8 cellular contexts compared by ENCODE assay signal in genomic region chr1:171313835-171314320, GRCh38. TPM values are rescaled to one million over a fixed set of nuclear protein-coding genes. Genes with fewer than 3 reads are reported as not detected.
DNase-seq lines count a peak whose midpoint lies in the region; ATAC-seq and TF ChIP-seq lines count a peak whose summit lies in the region.

A gene with protein sequence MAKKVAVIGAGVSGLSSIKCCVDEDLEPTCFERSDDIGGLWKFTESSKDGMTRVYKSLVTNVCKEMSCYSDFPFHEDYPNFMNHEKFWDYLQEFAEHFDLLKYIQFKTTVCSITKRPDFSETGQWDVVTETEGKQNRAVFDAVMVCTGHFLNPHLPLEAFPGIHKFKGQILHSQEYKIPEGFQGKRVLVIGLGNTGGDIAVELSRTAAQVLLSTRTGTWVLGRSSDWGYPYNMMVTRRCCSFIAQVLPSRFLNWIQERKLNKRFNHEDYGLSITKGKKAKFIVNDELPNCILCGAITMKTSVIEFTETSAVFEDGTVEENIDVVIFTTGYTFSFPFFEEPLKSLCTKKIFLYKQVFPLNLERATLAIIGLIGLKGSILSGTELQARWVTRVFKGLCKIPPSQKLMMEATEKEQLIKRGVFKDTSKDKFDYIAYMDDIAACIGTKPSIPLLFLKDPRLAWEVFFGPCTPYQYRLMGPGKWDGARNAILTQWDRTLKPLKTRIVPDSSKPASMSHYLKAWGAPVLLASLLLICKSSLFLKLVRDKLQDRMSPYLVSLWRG (plus strand): TSS chr1:171314183. CDS start chr1:171319826, 5,643 bp downstream.

- ATAC-seq in HG02588 (IDR thresholded peaks at IDR 0.05; ENCODE audit: unreplicated experiment) (peak; percentile 100), Right ventricle myocardium inferior (peak; percentile 100)
- ATAC-seq in activated naive CD4-positive, alpha-beta T cell treated with anti-CD3 and anti-CD28 coated beads, Interleukin-2, amount 50 U/mL, for 72 hours = peak; percentile 100

- POLR2A ChIA-PET in GM10248 (lab: Yijun Ruan, JAX) = no interaction called here

- H2AFZ ChIP-seq in trophoblast cell (ENCODE audit: insufficient read depth, low read length, poor library complexity) = no peak within 1 kb of the TSS

- H3K9me3 ChIP-seq in trophoblast cell (ENCODE audit: insufficient read depth, low read depth, low read length) = peaks cover 2% of the 10 kb centered on the region
- H3K9me3 ChIP-seq in transverse colon = no peaks in the 10 kb centered on the region

- in situ Hi-C loops in transverse colon (cut with MboI; ENCODE audit: low pct_ligation_motif_present in 1 of 4, low pct_unique_long_range_greater_than_20kb in 1 of 4, low sequenced_read_pairs in 3 of 4) = loop anchor here in 2 of 4 donors (10.0 to 25.0 kb wide), 2 partner anchors 69 to 352 kb away; partner anchors contain the start of gene FMO1 (in 2 of the 2)

- H3K4me1 ChIP-seq in trophoblast cell (ENCODE audit: control insufficient read depth in 1 of 2, insufficient read depth in 2 of 2, low read length in 2 of 2) (peaks cover 0 to 3% of the 10 kb centered on the region in 2 experiments), transverse colon (peaks cover 4 to 14% (median 6%) of the 10 kb centered on the region in 4 donors)

- H3K27me3 ChIP-seq in trophoblast cell (ENCODE audit: insufficient read depth, low read length) = no peaks in the 10 kb centered on the region
- H3K27me3 ChIP-seq in transverse colon = no peaks in the 10 kb centered on the region

- TF ChIP-seq POLR2A in NB4 (IDR thresholded peaks at IDR 0.05; ENCODE audit: extremely low read depth, insufficient read length) (peak; percentile 38), transverse colon (IDR thresholded peaks at IDR 0.05) (peak; percentile 65)

- H3K4me2 ChIP-seq in trophoblast cell (ENCODE audit: low read length) = no peak within 1 kb of the TSS

- H3K4me3 ChIP-seq in NB4 (ENCODE audit: low read depth, low read length) (peak within 1 kb of the TSS; percentile 70), trophoblast cell (ENCODE audit: low read depth, low read length) (no peak within 1 kb of the TSS), transverse colon (peak within 1 kb of the TSS in 3 of 4 donors; percentile 5 to 45 (median 26))

- no CpG with 5 or more reads among the region's 10 CpGs for WGBS in trophoblast cell (ENCODE audit: extremely low coverage, insufficient coverage, insufficient read length)
- WGBS in transverse colon (ENCODE audit: low coverage in 1 of 2), 2 donors = 0% methylated on average over 10 of the region's 10 CpGs

- H2BK12ac ChIP-seq in trophoblast cell (ENCODE audit: low read length) = no peak within 1 kb of the TSS

- peak within 1 kb of the TSS; percentile 89 to 90 for H3K27ac Mint-ChIP-seq in activated naive CD4-positive, alpha-beta T cell treated with anti-CD3 and anti-CD28 coated beads, Interleukin-2, amount 50 U/mL, for 72 hours

- no peak within 1 kb of the TSS for H3K4ac ChIP-seq in trophoblast cell (ENCODE audit: low read depth, low read length)

- no peak within 1 kb of the TSS for H3K18ac ChIP-seq in trophoblast cell (ENCODE audit: low read length)

- no peak within 1 kb of the TSS for H2BK5ac ChIP-seq in trophoblast cell (ENCODE audit: low read depth, low read length, poor library complexity)

- peak; percentile 59 for TF ChIP-seq CTCF in GM10248 (IDR thresholded peaks at IDR 0.05; ENCODE audit: control extremely low read depth, extremely low read depth, low read depth, missing control alignments)
- peak; percentile 70 for TF ChIP-seq CTCF in NB4 (IDR thresholded peaks at IDR 0.05; ENCODE audit: low read depth, low read length)
- TF ChIP-seq CTCF in transverse colon (IDR thresholded peaks at IDR 0.05) = peak; percentile 65 to 91 (median 78)

- no peak within 1 kb of the TSS for H4K91ac ChIP-seq in trophoblast cell (ENCODE audit: low read depth, low read length)

- H3K14ac ChIP-seq in trophoblast cell (ENCODE audit: low read length) = no peak within 1 kb of the TSS

- H3K36me3 Mint-ChIP-seq in activated naive CD4-positive, alpha-beta T cell treated with anti-CD3 and anti-CD28 coated beads, Interleukin-2, amount 50 U/mL, for 72 hours = no peaks in the 10 kb centered on the region

- intact Hi-C loops in Right ventricle myocardium inferior (cut with DNase I) = loop anchor here (1.0 to 5.0 kb wide), 2 partner anchors 69 to 232 kb away; no protein-coding TSS in a partner anchor
- intact Hi-C loops in transverse colon (cut with DNase I; ENCODE audit: low total_unique reads) = no loop called here

- H4K12ac ChIP-seq in trophoblast cell (ENCODE audit: low read depth, low read length) = no peak within 1 kb of the TSS

- no peak for TF ChIP-seq EP300 in transverse colon (IDR thresholded peaks at IDR 0.05; ENCODE audit: low read depth)

- H3K27ac ChIP-seq in trophoblast cell (ENCODE audit: low read depth, low read length) (no peak within 1 kb of the TSS), transverse colon (peak within 1 kb of the TSS; percentile 36 to 84 (median 63))

- H3K9me3 Mint-ChIP-seq in activated naive CD4-positive, alpha-beta T cell treated with anti-CD3 and anti-CD28 coated beads, Interleukin-2, amount 50 U/mL, for 72 hours = no peaks in the 10 kb centered on the region

- H3K23ac ChIP-seq in trophoblast cell (ENCODE audit: low read length) = no peak within 1 kb of the TSS

- no peaks in the 10 kb centered on the region for H3K36me3 ChIP-seq in trophoblast cell (ENCODE audit: control insufficient read depth in 1 of 2, insufficient read depth in 2 of 2, low read length in 2 of 2)
- no peaks in the 10 kb centered on the region for H3K36me3 ChIP-seq in transverse colon

- DNase-seq in GM10248 (ENCODE audit: extremely low spot score) = peak; percentile 83
- DNase-seq in NB4 (ENCODE audit: low read depth) = peak; percentile 97
- DNase-seq in SK-N-DZ (ENCODE audit: low spot score) = peak; percentile 43
- peak; percentile 75 to 77 for DNase-seq in activated naive CD4-positive, alpha-beta T cell treated with anti-CD3 and anti-CD28 coated beads, Interleukin-2, amount 50 U/mL, for 72 hours (ENCODE audit: low spot score in 2 of 2)
- peak; percentile 68 for DNase-seq in Right ventricle myocardium inferior (ENCODE audit: missing footprints)
- peak; percentile 93 to 99 for DNase-seq in trophoblast cell
- peak; percentile 92 for DNase-seq in transverse colon

- CTCF ChIA-PET in GM10248 (lab: Yijun Ruan, JAX) = interaction anchor here (0.6 to 3.2 kb wide), 47 partner anchors 8 to 1386 kb away, joined by 3 to 76 read pairs (median 4); partner anchors contain the start of gene FMO1

- no peaks in the 10 kb centered on the region for H3K79me1 ChIP-seq in trophoblast cell (ENCODE audit: low read length)

- peak within 1 kb of the TSS; percentile 46 for H2AK5ac ChIP-seq in trophoblast cell (ENCODE audit: low read length)

- no peak within 1 kb of the TSS for H2BK120ac ChIP-seq in trophoblast cell (ENCODE audit: insufficient read depth, low read length, poor library complexity)

- H3K79me2 ChIP-seq in trophoblast cell (ENCODE audit: control insufficient read depth, insufficient read depth, low read length, poor library complexity) = no peaks in the 10 kb centered on the region

- H3K9ac ChIP-seq in trophoblast cell (ENCODE audit: low read length) = no peak within 1 kb of the TSS

- no peak within 1 kb of the TSS for H4K8ac ChIP-seq in trophoblast cell (ENCODE audit: low read depth, low read length)

RNA-seq across cellular contexts. Expression of the gene that starts here (rescaled TPM):
- not detected in 2 replicates for polyA plus RNA-seq in SK-N-DZ (2014; cell fraction: cytosol; rRNA removed)
- polyA plus RNA-seq in SK-N-DZ (2014; cell fraction: nucleus; rRNA removed) = not detected in 2 replicates
- total RNA-seq in activated naive CD4-positive, alpha-beta T cell treated with anti-CD3 and anti-CD28 coated beads, Interleukin-2, amount 50 U/mL, for 72 hours = 1 to 10 TPM; 2.4 to 2.9 TPM
- total RNA-seq in Right ventricle myocardium inferior (2.7 TPM), transverse colon (100 to 1,000 TPM in 1 of 4 donors, 10 to 100 TPM in 1, 1 to 10 TPM in 1, under 1 TPM in 1; 1.00 to 178 (median 17.6) TPM)
- polyA plus RNA-seq in trophoblast cell (2013) = 2.4 and 2.5 TPM in 2 replicates

Comparison
In these comparisons a context has a peak if more than half of its experiments do, and no peak if none do; other contexts are left out.
1. DNase-seq: peak in every context shown above with its lines; median percentile 97 in NB4; 96 in trophoblast cell; 92 in transverse colon; 83 in GM10248; 76 in activated naive CD4-positive, alpha-beta T cell treated with anti-CD3 and anti-CD28 coated beads, Interleukin-2, amount 50 U/mL, for 72 hours; 68 in Right ventricle myocardium inferior; 43 in SK-N-DZ.